Comparison of ENCODE assay signal across 8 cellular contexts in the genomic region with DNA sequence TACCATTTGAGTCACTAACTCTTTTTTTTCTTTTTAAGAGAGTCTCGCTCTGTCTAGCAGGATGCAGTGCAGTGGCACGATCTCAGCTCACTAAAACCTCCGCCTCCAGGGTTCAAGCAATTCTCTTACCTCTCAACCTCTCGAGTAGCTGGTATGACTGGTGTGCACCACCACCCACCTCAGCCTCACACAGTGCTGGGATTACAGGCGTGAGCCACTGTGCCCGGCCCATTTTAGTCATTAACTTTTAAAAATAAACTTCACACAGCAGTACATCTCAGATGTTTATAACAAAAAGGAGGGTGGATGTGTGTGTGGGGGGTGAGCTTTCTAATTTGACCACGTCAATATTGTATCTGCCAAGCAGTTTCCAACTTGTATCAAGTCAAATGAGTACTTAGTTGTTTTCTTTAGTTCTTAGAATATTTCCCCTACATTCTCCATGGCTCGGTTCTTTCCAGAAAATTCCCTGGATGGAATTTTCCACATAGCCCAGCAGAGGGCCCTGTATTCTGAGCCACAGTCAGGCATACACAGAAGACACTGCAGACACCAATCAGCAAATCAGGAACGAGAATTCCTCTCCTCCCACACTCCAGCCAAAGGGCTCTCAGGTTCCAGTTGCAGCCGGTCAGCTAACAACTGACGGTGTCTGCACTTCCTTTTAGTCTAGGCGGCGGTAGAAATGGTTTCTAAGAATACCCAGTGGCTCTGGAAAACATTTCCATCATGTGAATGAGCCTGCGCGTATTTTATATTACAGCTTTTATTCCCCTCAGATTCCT. TPM values are rescaled to one million over a fixed set of nuclear protein-coding genes. Genes with fewer than 3 reads are reported as not detected.
DNase-seq lines count a peak whose midpoint lies in the region; ATAC-seq and TF ChIP-seq lines count a peak whose summit lies in the region.

No MANE protein-coding gene starts in this region.

- H3K4me1 ChIP-seq in adipocyte (ENCODE audit: control insufficient read depth, insufficient read depth, low read length): peaks cover 12% of the 10 kb centered on the region

- peak overlapping the region; percentile 55 for H3K4me3 ChIP-seq in adipocyte (ENCODE audit: low read length)

- H3K9me3 ChIP-seq in adipocyte (ENCODE audit: control insufficient read depth, low read length): peaks cover 3% of the 10 kb centered on the region

- peaks cover 6% of the 10 kb centered on the region for H3K27me3 ChIP-seq in adipocyte (replicated peaks; ENCODE audit: control insufficient read depth, insufficient read depth, low read length)

- H3K36me3 ChIP-seq in adipocyte (ENCODE audit: control insufficient read depth, insufficient read depth, low read length, severe bottlenecking): no peaks in the 10 kb centered on the region

- DNase-seq in A172 (ENCODE audit: low spot score) (peak; percentile 91), NCI-H2196 treated with DMSO at 0.1 percent for 48 hours (lab: John Stamatoyannopoulos, UW; ENCODE audit: unreplicated experiment) (peak; percentile 67), adipocyte (ENCODE audit: low read depth) (peak; percentile 92), Right ventricle myocardium inferior (ENCODE audit: missing footprints) (peak; percentile 64), omental fat pad (ENCODE audit: low spot score) (no peak)
- no peak for DNase-seq in activated naive CD4-positive, alpha-beta T cell treated with Interleukin-2 at 50 U/mL for 16 hours

- peak overlapping the region; percentile 65 for H3K9ac ChIP-seq in adipocyte (ENCODE audit: low read length)

- ATAC-seq in GM21529 (IDR thresholded peaks at IDR 0.05; ENCODE audit: unreplicated experiment) (peak; percentile 47), Right ventricle myocardium inferior (peak; percentile 99), omental fat pad (ENCODE audit: low FRiP score) (peak; percentile 100), GM21723 (IDR thresholded peaks at IDR 0.05; ENCODE audit: unreplicated experiment) (no peak)

- intact Hi-C loops in Right ventricle myocardium inferior (cut with DNase I): loop anchor here (2.0 kb wide), 1 partner anchor 104 kb away; no protein-coding TSS in a partner anchor

- TF ChIP-seq CTCF in omental fat pad (IDR thresholded peaks at IDR 0.05): no peak

RNA-seq across cellular contexts. Expression of a gene that starts 20.1 kb away (rescaled TPM):
- total RNA-seq in A172 (2014; rRNA removed; shearing (Covaris generic)): 27.8 and 34.0 TPM in 2 replicates
- 76.5 TPM for total RNA-seq in Right ventricle myocardium inferior
- total RNA-seq in omental fat pad: 10 to 100 TPM; 31.2 to 43.8 (median 38.9) TPM

RNA-seq across cellular contexts. Expression of a gene that starts 41.3 kb away (rescaled TPM):
- 84.0 and 89.0 TPM in 2 replicates for total RNA-seq in A172 (2014; rRNA removed; shearing (Covaris generic))
- total RNA-seq in Right ventricle myocardium inferior (112 TPM), omental fat pad (1,000 to 10,000 TPM in 2 of 4 donors, 100 to 1,000 TPM in 1, 10 to 100 TPM in 1; 92.8 to 1,509 (median 915) TPM)

RNA-seq across cellular contexts. Expression of a gene that starts 57.9 kb away (rescaled TPM):
- total RNA-seq in A172 (2014; rRNA removed; shearing (Covaris generic)): 6.0 and 8.0 TPM in 2 replicates
- total RNA-seq in Right ventricle myocardium inferior: 13.1 TPM
- 10 to 100 TPM in 1 of 4 donors, 1 to 10 TPM in 3; 6.6 to 13.6 (median 8.8) TPM for total RNA-seq in omental fat pad

Comparison
In these comparisons a context has a peak if more than half of its experiments do, and no peak if none do; other contexts are left out.
1. DNase-seq: peak in A172 (single experiment), NCI-H2196 treated with DMSO at 0.1 percent for 48 hours (single experiment), adipocyte (single experiment) and Right ventricle myocardium inferior (single experiment); none in omental fat pad (single experiment) and activated naive CD4-positive, alpha-beta T cell treated with Interleukin-2 at 50 U/mL for 16 hours (single experiment).